ENCODE assay signal across 8 cellular contexts in the genomic region with DNA sequence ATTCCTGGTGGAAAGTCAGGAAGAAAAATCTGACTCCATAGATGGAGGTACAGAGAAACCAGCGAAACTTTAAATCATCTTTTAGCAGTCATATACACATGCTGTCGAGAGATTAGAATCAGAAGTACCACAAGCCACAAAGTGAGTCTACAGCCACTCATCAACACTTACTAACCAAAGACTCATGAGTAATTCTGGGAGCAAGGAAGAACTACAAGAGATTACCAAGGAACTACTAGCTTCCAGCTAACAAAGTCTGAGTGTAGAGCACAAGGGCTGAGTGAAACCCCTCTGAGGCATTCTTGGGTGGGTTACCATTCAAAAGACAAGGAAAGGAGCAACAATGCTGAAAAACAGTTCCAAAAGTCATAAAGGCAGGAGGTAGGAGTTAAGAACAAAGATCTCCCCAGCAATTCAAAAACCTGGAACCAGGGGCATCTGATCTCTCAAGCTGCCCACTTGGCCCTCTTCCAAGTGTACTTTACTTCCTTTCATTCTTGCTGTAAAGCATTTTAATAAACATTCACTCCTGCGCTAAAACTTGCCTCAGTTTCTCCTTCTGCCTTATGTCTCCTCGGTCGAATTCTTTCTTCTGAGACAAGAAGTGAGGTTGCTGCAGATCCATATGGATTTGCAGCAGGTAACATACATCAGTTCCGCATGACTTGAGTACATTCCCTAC. TPM values are rescaled to one million over a fixed set of nuclear protein-coding genes. Genes with fewer than 3 reads are reported as not detected.
DNase-seq lines count a peak whose midpoint lies in the region; ATAC-seq and TF ChIP-seq lines count a peak whose summit lies in the region.

No MANE protein-coding gene starts in this region.

- H3K79me2 ChIP-seq in hepatocyte = peaks cover 96% of the 10 kb centered on the region

- intact Hi-C loops in heart right ventricle (cut with DNase I) = no loop called here

- H3K4me1 ChIP-seq in hepatocyte (ENCODE audit: insufficient read depth) (no peaks in the 10 kb centered on the region), heart right ventricle (peaks cover 0 to 56% (median 22%) of the 10 kb centered on the region in 9 donors)

- H4K20me1 ChIP-seq in hepatocyte (ENCODE audit: insufficient read depth, poor library complexity, severe bottlenecking) = peaks cover 10% of the 10 kb centered on the region

- TF ChIP-seq CTCF in hepatocyte (IDR thresholded peaks at IDR 0.05; ENCODE audit: poor library complexity) (no peak), heart right ventricle (IDR thresholded peaks at IDR 0.05) (no peak)

- no peaks in the 10 kb centered on the region for H3K36me3 ChIP-seq in hepatocyte (replicated peaks; ENCODE audit: insufficient read depth, low read depth)
- H3K36me3 ChIP-seq in heart right ventricle = peaks cover 0 to 25% (median 0%) of the 10 kb centered on the region in 9 donors

- H2AFZ ChIP-seq in hepatocyte = no peak overlapping the region

- no peaks in the 10 kb centered on the region for H3K9me2 ChIP-seq in hepatocyte (replicated peaks; ENCODE audit: insufficient read depth)

- peak; percentile 40 for ATAC-seq in GM18499 (IDR thresholded peaks at IDR 0.05; ENCODE audit: insufficient read depth, unreplicated experiment)
- peak; percentile 43 for ATAC-seq in HG03095 (IDR thresholded peaks at IDR 0.05; ENCODE audit: unreplicated experiment)
- peak; percentile 30; the same call in 2 of the 3 replicates for ATAC-seq in SK-N-SH treated with all-trans-retinoic acid at 6 μM for 48 hours
- no peak for ATAC-seq in heart right ventricle
- no peak for ATAC-seq in HG03520 (IDR thresholded peaks at IDR 0.05; ENCODE audit: unreplicated experiment)

- no peaks in the 10 kb centered on the region for H3K27me3 ChIP-seq in hepatocyte
- H3K27me3 ChIP-seq in heart right ventricle = no peaks in the 10 kb centered on the region

- 88% methylated on average over 6 of the region's 6 CpGs for WGBS in hepatocyte (ENCODE audit: low lambda C conversion rate, missing lambda C conversion rate)
- WGBS in heart right ventricle, 2 donors = 87% methylated on average over 6 of the region's 6 CpGs

- peak; percentile 70 for DNase-seq in A172 (ENCODE audit: low spot score)
- no peak for DNase-seq in hepatocyte (ENCODE audit: low spot score)
- DNase-seq in heart right ventricle = no peak
- no peak for DNase-seq in NCI-H2196 (lab: John Stamatoyannopoulos, UW; ENCODE audit: unreplicated experiment)

- no peak overlapping the region for H3K4me3 ChIP-seq in hepatocyte
- H3K4me3 ChIP-seq in heart right ventricle = peak overlapping the region in 1 of 10 donors; percentile 25

- H3K9me3 ChIP-seq in hepatocyte (ENCODE audit: low read depth) = peaks cover 13% of the 10 kb centered on the region
- H3K9me3 ChIP-seq in heart right ventricle = peaks cover 0 to 18% (median 6%) of the 10 kb centered on the region in 11 donors

- H3K27ac ChIP-seq in hepatocyte (peak overlapping the region; percentile 61), heart right ventricle (peak overlapping the region in 2 of 10 donors; percentile 34 to 46)

- H3K4me2 ChIP-seq in hepatocyte = peak overlapping the region; percentile 70

TF ChIP-seq in SK-N-SH treated with all-trans-retinoic acid at 6 μM for 48 hours, 23 proteins besides CTCF, POLR2A, EP300 and RAD21:
- TF ChIP-seq, protein P1, sequence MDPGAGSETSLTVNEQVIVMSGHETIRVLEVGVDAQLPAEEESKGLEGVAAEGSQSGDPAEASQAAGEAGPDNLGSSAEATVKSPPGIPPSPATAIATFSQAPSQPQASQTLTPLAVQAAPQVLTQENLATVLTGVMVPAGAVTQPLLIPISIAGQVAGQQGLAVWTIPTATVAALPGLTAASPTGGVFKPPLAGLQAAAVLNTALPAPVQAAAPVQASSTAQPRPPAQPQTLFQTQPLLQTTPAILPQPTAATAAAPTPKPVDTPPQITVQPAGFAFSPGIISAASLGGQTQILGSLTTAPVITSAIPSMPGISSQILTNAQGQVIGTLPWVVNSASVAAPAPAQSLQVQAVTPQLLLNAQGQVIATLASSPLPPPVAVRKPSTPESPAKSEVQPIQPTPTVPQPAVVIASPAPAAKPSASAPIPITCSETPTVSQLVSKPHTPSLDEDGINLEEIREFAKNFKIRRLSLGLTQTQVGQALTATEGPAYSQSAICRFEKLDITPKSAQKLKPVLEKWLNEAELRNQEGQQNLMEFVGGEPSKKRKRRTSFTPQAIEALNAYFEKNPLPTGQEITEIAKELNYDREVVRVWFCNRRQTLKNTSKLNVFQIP (CRISPR knock-in tag; IDR thresholded peaks at IDR 0.05; ENCODE audit: borderline replicate concordance, low read depth) = no peak
- TF ChIP-seq ISL1 (CRISPR knock-in tag; IDR thresholded peaks at IDR 0.05) (no peak), RARB (CRISPR knock-in tag; IDR thresholded peaks at IDR 0.05) (no peak), ZNF8 (CRISPR knock-in tag; IDR thresholded peaks at IDR 0.05) (no peak), ZNF565 (CRISPR knock-in tag; conservative IDR thresholded peaks at IDR 0.05; ENCODE audit: low read depth) (no peak), SNAI2 (CRISPR knock-in tag; IDR thresholded peaks at IDR 0.05) (no peak), ESRRG (CRISPR knock-in tag; IDR thresholded peaks at IDR 0.05) (no peak), ZC3H10 (CRISPR knock-in tag; IDR thresholded peaks at IDR 0.05) (no peak), GLIS3 (CRISPR knock-in tag; IDR thresholded peaks at IDR 0.05) (no peak), TOX (CRISPR knock-in tag; IDR thresholded peaks at IDR 0.05; ENCODE audit: borderline replicate concordance) (no peak), ZNF70 (CRISPR knock-in tag; IDR thresholded peaks at IDR 0.05) (no peak), OSR1 (CRISPR knock-in tag; IDR thresholded peaks at IDR 0.05) (no peak), TCF4 (CRISPR knock-in tag; IDR thresholded peaks at IDR 0.05; ENCODE audit: borderline replicate concordance) (no peak)
- TF ChIP-seq, protein P2, sequence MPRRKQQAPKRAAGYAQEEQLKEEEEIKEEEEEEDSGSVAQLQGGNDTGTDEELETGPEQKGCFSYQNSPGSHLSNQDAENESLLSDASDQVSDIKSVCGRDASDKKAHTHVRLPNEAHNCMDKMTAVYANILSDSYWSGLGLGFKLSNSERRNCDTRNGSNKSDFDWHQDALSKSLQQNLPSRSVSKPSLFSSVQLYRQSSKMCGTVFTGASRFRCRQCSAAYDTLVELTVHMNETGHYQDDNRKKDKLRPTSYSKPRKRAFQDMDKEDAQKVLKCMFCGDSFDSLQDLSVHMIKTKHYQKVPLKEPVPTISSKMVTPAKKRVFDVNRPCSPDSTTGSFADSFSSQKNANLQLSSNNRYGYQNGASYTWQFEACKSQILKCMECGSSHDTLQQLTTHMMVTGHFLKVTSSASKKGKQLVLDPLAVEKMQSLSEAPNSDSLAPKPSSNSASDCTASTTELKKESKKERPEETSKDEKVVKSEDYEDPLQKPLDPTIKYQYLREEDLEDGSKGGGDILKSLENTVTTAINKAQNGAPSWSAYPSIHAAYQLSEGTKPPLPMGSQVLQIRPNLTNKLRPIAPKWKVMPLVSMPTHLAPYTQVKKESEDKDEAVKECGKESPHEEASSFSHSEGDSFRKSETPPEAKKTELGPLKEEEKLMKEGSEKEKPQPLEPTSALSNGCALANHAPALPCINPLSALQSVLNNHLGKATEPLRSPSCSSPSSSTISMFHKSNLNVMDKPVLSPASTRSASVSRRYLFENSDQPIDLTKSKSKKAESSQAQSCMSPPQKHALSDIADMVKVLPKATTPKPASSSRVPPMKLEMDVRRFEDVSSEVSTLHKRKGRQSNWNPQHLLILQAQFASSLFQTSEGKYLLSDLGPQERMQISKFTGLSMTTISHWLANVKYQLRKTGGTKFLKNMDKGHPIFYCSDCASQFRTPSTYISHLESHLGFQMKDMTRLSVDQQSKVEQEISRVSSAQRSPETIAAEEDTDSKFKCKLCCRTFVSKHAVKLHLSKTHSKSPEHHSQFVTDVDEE (CRISPR knock-in tag; IDR thresholded peaks at IDR 0.05) = no peak
- TF ChIP-seq, protein P3, sequence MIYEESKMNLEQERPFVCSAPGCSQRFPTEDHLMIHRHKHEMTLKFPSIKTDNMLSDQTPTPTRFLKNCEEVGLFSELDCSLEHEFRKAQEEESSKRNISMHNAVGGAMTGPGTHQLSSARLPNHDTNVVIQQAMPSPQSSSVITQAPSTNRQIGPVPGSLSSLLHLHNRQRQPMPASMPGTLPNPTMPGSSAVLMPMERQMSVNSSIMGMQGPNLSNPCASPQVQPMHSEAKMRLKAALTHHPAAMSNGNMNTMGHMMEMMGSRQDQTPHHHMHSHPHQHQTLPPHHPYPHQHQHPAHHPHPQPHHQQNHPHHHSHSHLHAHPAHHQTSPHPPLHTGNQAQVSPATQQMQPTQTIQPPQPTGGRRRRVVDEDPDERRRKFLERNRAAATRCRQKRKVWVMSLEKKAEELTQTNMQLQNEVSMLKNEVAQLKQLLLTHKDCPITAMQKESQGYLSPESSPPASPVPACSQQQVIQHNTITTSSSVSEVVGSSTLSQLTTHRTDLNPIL (CRISPR knock-in tag; IDR thresholded peaks at IDR 0.05; ENCODE audit: low read depth) = no peak

RNA-seq across cellular contexts. Expression of a gene that starts 13.0 kb away (rescaled TPM):
- 26.9 and 27.6 TPM in 2 replicates for total RNA-seq in A172 (2014; rRNA removed; shearing (Covaris generic))
- 38.8 and 45.9 TPM in 2 replicates for total RNA-seq in hepatocyte
- 17.5 and 19.3 TPM in 2 replicates for polyA plus RNA-seq in hepatocyte
- total RNA-seq in heart right ventricle = 10 to 100 TPM; 18.6 to 28.6 (median 24.5) TPM
- 10 to 100 TPM in 1 of 2 donors, 1 to 10 TPM in 1; 7.5 to 46.8 TPM for polyA plus RNA-seq in heart right ventricle

Comparison
In these comparisons a context has a peak if more than half of its experiments do, and no peak if none do; other contexts are left out.
1. ATAC-seq: peak in GM18499 (single experiment), HG03095 (single experiment) and SK-N-SH treated with all-trans-retinoic acid at 6 μM for 48 hours (single experiment); none in heart right ventricle (0 of 8) and HG03520 (single experiment).